In the genomic region with DNA sequence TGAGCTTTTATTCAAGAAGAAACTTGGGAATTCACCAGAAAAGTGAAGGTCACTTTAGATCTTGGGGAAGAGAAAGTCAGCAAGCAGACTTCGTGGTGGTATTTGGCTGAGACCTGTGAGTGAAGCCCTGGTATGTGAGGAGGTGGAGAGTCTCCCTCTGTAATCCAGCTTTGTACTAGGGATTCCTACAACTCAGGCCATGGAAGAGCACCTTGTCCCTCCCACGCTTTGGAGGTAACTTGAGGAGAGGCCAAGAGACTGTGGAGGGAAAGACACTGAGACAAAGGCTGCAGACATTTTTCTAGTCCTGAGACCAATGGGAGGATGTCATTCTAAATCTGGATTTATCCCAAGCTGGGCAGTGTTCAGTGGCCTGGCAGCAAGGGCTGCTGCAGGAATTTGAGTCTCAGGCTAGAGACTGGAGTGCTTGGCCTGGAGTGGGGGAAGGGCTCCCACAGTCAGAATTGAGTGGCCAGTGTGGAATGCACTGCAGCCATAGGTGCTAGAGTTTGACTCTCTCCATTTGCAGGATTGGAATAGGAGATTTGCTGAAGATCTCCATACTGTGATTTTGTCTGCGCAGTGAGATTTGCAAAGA, we compare ENCODE assay signal across 20 cellular contexts.
"Had no signal": no experiment of that assay in that cellular context is flagged by ENCODE, and none has a peak within 500 bp of the region (broad histone marks: within the 10 kb centered on the region; RNA-seq: fewer than 3 reads in every experiment).

No MANE protein-coding gene starts in this region.

- H3K4me3 Mint-ChIP-seq: activated B cell treated with CpG ODN at 0.5 μM for 24 hours; activated CD8-positive, alpha-beta T cell treated with anti-CD3 and anti-CD28 coated beads for 36 hours; activated naive CD4-positive, alpha-beta T cell treated with anti-CD3 and anti-CD28 coated beads for 36 hours; central memory CD8-positive, alpha-beta T cell had no signal

- H3K27ac Mint-ChIP-seq: activated B cell treated with CpG ODN at 0.5 μM for 24 hours; activated CD8-positive, alpha-beta T cell treated with anti-CD3 and anti-CD28 coated beads for 36 hours; activated naive CD4-positive, alpha-beta T cell treated with anti-CD3 and anti-CD28 coated beads for 36 hours; activated T-helper 2 cell treated with anti-CD3 and anti-CD28 coated beads, Interferon-gamma antibody, Interleukin-2, Interleukin-4, amounts not matched to agents 10 μg/mL and 5 μg/mL and 100 μg/mL, durations not matched to agents 14 hours and 24 hours and 36 hours had no signal

- H3K4me3 ChIP-seq: colonic mucosa, gastroesophageal sphincter, heart right ventricle, prostate gland, right atrium auricular region had no signal

- H3K27ac ChIP-seq: colonic mucosa, gastroesophageal sphincter, heart right ventricle, prostate gland, right atrium auricular region had no signal

- H3K36me3 ChIP-seq: colonic mucosa, gastroesophageal sphincter, heart right ventricle, prostate gland, right atrium auricular region had no signal

- H3K27me3 ChIP-seq: heart right ventricle, right atrium auricular region had no signal

- DNase-seq: activated B cell treated with CpG ODN at 0.5 μM for 24 hours; activated CD4-positive, alpha-beta T cell treated with anti-CD3 and anti-CD28 coated beads for 48 hours; activated CD8-positive, alpha-beta T cell treated with anti-CD3 and anti-CD28 coated beads for 36 hours; activated naive CD4-positive, alpha-beta T cell treated with anti-CD3 and anti-CD28 coated beads for 36 hours; activated T-cell treated with anti-CD3 and anti-CD28 coated beads, Interleukin-2, amount 50 U/mL, for 1 hour; anterior cingulate cortex; colonic mucosa; heart right ventricle; mammary epithelial cell; stimulated activated CD4-positive, alpha-beta T cell treated with anti-CD3 and anti-CD28 coated beads, Interleukin-12 subunit alpha, Interleukin-12 subunit beta, amount 100 ng/mL, for 4 hours; stimulated activated CD4-positive, alpha-beta T cell treated with anti-CD3 and anti-CD28 coated beads, Interleukin-1b, Interleukin-23, amount 100 ng/mL, for 48 hours; stimulated activated CD8-positive, alpha-beta memory T cell treated with anti-CD3 and anti-CD28 coated beads, Interleukin-4, amount 100 ng/mL, for 48 hours; stimulated activated naive CD4-positive, alpha-beta T cell had no signal

- H3K4me1 Mint-ChIP-seq: activated B cell treated with CpG ODN at 0.5 μM for 24 hours; central memory CD8-positive, alpha-beta T cell had no signal

- H3K9me3 ChIP-seq: colonic mucosa, prostate gland had no signal

- ATAC-seq: activated CD8-positive, alpha-beta T cell treated with anti-CD3 and anti-CD28 coated beads for 36 hours; esophagus mucosa; gastroesophageal sphincter; heart right ventricle; left lobe of liver had no signal

- H3K4me1 ChIP-seq: colonic mucosa, gastroesophageal sphincter, heart right ventricle, prostate gland, right atrium auricular region had no signal
